In the genomic region with DNA sequence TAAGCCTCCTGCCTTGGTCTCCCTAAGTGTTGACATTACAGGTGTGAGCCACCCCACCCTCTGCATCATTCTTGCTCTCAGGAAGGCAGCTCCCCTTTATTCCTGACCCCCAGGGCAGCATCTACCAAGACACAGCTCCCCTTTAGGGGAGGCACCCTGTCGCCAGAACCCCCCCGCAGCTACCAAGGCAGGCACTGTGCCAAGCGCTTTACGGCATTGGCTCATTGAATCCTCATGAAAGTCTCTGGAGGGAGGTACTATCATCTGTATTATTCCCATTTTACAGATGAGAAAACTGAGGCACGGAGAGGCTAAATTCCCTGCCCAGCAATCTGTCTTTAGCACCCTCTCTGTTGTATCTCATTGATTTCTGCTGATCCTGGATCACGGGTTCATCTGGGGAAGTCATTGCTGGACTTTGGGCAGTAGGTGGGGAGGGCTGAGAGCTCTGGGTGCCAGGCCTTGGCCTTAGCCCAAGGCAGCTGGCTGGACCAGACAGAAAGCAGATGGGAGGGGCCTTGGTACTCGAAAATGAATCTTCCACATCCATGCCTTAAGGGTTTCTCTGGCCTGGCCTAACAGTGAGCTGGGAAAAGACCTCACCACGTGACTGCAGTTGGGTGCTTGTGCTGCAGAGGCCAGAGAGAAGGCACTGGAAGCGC, we compare ENCODE assay signal across 1 cellular context.
TF ChIP-seq lines count a peak whose summit lies in the region.

No MANE protein-coding gene starts in this region.

TF ChIP-seq in IMR-90, 13 proteins besides CTCF, POLR2A, EP300 and RAD21:
- TF ChIP-seq MAFK (IDR thresholded peaks at IDR 0.05; ENCODE audit: low read depth, low read length) (no peak), BHLHE40 (IDR thresholded peaks at IDR 0.05; ENCODE audit: low read depth, low read length) (no peak), CHD1 (IDR thresholded peaks at IDR 0.05; ENCODE audit: low read depth, low read length) (no peak), MXI1 (IDR thresholded peaks at IDR 0.05; ENCODE audit: borderline replicate concordance, low read depth, low read length) (no peak), MAZ (IDR thresholded peaks at IDR 0.05; ENCODE audit: borderline replicate concordance, low read depth, low read length) (no peak), FOS (IDR thresholded peaks at IDR 0.05; ENCODE audit: low read depth, low read length) (no peak), RCOR1 (IDR thresholded peaks at IDR 0.05; ENCODE audit: insufficient replicate concordance, low read length) (no peak), NFE2L2 (IDR thresholded peaks at IDR 0.05; ENCODE audit: low read depth, low read length) (no peak), RFX5 (IDR thresholded peaks at IDR 0.05; ENCODE audit: low read depth, low read length) (no peak), SMC3 (IDR thresholded peaks at IDR 0.05; ENCODE audit: low read depth, low read length) (no peak), CEBPB (IDR thresholded peaks at IDR 0.05; ENCODE audit: low read depth, low read length) (no peak)
- TF ChIP-seq, protein P1, sequence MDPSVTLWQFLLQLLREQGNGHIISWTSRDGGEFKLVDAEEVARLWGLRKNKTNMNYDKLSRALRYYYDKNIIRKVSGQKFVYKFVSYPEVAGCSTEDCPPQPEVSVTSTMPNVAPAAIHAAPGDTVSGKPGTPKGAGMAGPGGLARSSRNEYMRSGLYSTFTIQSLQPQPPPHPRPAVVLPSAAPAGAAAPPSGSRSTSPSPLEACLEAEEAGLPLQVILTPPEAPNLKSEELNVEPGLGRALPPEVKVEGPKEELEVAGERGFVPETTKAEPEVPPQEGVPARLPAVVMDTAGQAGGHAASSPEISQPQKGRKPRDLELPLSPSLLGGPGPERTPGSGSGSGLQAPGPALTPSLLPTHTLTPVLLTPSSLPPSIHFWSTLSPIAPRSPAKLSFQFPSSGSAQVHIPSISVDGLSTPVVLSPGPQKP (IDR thresholded peaks at IDR 0.05; ENCODE audit: borderline replicate concordance, low read depth, low read length): no peak
- TF ChIP-seq, protein P2, sequence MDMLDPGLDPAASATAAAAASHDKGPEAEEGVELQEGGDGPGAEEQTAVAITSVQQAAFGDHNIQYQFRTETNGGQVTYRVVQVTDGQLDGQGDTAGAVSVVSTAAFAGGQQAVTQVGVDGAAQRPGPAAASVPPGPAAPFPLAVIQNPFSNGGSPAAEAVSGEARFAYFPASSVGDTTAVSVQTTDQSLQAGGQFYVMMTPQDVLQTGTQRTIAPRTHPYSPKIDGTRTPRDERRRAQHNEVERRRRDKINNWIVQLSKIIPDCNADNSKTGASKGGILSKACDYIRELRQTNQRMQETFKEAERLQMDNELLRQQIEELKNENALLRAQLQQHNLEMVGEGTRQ (IDR thresholded peaks at IDR 0.05; ENCODE audit: low read depth, low read length): no peak
TF ChIP-seq in IMR-90: peak in this region for 0.
